Comparison of ENCODE assay signal across 1 cellular context in the genomic region with DNA sequence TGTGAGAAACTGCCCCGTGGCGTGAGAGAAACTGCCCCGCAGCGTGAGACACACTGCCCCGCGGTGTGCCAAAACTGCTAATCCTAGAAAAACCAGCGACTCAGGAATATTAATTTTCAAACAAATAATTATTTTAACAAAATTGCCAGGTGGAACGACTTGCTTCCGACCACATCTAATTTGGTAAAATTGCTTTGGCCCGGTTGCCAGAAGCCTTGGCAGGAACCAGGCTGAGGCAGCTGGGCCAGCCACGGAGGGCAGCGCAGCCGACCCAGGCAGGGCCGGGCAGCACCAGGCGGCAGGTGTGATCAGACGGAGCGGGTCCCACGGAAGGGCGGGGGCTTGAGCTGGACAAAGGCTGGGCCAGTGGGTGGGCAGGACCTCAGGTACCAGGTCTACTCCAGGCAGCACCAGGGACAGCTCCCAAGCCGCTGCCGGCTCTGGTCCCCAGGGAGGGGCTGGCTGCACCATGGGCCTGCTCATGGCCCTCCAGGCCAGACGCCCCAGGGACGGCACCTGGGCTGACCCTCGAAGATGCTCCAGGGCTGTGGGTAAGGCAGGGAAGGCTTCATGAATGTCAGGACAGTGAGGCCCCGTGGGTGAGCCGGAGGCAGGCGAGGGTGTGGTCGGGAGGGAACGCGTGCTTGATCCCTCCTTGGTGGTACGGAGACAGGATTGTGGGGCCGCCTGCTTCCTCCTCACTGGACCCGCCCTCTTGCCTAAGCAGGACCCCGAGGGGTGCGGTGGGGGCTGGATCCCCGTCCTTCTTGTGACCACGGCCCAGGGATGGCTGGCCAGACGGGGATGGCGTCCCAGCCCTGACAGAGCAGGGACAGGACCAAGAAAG.
A peak's percentile ranks its signal among the peaks of the same experiment; 100 is the strongest.
TF ChIP-seq lines count a peak whose summit lies in the region.

No MANE protein-coding gene starts in this region.

TF ChIP-seq in HEK293, 187 proteins besides CTCF, POLR2A, EP300 and RAD21 (continued from another document):
- TF ChIP-seq, protein P1, sequence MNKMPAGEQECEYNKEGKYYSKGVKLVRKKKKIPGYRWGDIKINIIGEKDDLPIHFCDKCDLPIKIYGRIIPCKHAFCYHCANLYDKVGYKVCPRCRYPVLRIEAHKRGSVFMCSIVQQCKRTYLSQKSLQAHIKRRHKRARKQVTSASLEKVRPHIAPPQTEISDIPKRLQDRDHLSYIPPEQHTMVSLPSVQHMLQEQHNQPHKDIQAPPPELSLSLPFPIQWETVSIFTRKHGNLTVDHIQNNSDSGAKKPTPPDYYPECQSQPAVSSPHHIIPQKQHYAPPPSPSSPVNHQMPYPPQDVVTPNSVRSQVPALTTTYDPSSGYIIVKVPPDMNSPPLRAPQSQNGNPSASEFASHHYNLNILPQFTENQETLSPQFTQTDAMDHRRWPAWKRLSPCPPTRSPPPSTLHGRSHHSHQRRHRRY (tag by site-specific recombination; IDR thresholded peaks at IDR 0.05), result no peak
- TF ChIP-seq, protein P2, sequence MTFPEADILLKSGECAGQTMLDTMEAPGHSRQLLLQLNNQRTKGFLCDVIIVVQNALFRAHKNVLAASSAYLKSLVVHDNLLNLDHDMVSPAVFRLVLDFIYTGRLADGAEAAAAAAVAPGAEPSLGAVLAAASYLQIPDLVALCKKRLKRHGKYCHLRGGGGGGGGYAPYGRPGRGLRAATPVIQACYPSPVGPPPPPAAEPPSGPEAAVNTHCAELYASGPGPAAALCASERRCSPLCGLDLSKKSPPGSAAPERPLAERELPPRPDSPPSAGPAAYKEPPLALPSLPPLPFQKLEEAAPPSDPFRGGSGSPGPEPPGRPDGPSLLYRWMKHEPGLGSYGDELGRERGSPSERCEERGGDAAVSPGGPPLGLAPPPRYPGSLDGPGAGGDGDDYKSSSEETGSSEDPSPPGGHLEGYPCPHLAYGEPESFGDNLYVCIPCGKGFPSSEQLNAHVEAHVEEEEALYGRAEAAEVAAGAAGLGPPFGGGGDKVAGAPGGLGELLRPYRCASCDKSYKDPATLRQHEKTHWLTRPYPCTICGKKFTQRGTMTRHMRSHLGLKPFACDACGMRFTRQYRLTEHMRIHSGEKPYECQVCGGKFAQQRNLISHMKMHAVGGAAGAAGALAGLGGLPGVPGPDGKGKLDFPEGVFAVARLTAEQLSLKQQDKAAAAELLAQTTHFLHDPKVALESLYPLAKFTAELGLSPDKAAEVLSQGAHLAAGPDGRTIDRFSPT (tag by site-specific recombination; IDR thresholded peaks at IDR 0.05), result no peak
- TF ChIP-seq SP2 (tag by site-specific recombination; IDR thresholded peaks at IDR 0.05) (peak; percentile 9; the same call in 1 of the 2 replicates), ZNF792 (tag by site-specific recombination; IDR thresholded peaks at IDR 0.05) (no peak), ZFP37 (tag by site-specific recombination; IDR thresholded peaks at IDR 0.05) (no peak), ZNF214 (tag by site-specific recombination; IDR thresholded peaks at IDR 0.05; ENCODE audit: borderline replicate concordance) (no peak), SCRT2 (tag by site-specific recombination; IDR thresholded peaks at IDR 0.05) (no peak), ZNF292 (tag by site-specific recombination; IDR thresholded peaks at IDR 0.05; ENCODE audit: borderline replicate concordance, low read depth) (no peak), ZNF830 (tag by site-specific recombination; IDR thresholded peaks at IDR 0.05; ENCODE audit: low read depth) (no peak)
- TF ChIP-seq, protein P3, sequence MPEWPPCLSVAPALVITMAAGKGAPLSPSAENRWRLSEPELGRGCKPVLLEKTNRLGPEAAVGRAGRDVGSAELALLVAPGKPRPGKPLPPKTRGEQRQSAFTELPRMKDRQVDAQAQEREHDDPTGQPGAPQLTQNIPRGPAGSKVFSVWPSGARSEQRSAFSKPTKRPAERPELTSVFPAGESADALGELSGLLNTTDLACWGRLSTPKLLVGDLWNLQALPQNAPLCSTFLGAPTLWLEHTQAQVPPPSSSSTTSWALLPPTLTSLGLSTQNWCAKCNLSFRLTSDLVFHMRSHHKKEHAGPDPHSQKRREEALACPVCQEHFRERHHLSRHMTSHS (tag by site-specific recombination; IDR thresholded peaks at IDR 0.05), result no peak
